ENCODE assay signal across 11 cellular contexts in the genomic region with DNA sequence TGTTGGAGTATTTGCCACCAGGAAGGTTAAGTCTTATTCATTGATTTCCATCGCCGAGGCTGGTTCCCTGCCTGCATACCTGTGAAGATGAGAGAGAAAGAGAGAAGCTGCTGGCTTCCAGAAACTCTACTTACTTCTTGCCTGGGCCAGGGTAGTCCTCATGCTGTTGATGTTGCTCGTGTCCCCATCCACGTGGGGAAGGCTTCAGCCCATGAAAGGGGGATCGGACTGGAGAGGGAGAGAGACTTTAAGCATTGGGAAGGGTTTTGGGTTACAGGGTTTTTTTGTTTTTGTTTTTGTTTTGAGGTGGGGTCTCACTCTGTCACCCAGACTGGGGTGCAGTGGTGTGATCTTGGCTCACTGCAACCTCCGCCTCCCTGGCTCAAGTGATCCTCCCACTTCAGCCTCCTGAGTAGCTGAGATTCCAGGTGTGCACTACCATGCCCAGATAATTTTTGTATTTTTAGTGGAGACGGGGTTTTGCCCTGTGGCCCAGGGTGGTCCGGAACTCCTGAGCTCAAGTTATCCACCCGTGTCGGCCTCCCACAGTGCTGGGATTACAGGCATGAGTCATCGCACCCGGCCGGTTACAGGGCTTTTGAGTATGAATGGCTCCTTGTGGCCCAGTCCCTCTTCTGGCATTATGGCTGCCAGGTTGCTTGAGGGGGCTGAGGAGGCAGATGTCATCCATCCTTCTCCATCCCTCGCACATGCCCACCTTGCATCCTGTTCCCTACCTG. TPM values are rescaled to one million over a fixed set of nuclear protein-coding genes. Genes with fewer than 3 reads are reported as not detected.
DNase-seq lines count a peak whose midpoint lies in the region; ATAC-seq, FAIRE-seq and TF ChIP-seq lines count a peak whose summit lies in the region.
"Had no signal": no experiment of that assay in that cellular context is flagged by ENCODE, and none has a peak within 500 bp of the region (broad histone marks: within the 10 kb centered on the region; RNA-seq: fewer than 3 reads in every experiment).

No MANE protein-coding gene starts in this region.

- peak overlapping the region in 1 of 2 donors; percentile 53 for H3K9ac ChIP-seq in kidney (ENCODE audit: low read length in 2 of 2)

- H3K9me3 ChIP-seq in kidney (ENCODE audit: control insufficient read depth in 1 of 2, low read length in 2 of 2) (no peaks in the 10 kb centered on the region), stomach (no peaks in the 10 kb centered on the region)
- H3K9me3 ChIP-seq: neutrophil had no signal

- FAIRE-seq in kidney (lab: Jason Lieb, UNC): no peak

- WGBS in stomach, 5 donors: 80 to 89% (median 83%) methylated on average over 14 of the region's 14 CpGs

- TF ChIP-seq CTCF in kidney (IDR thresholded peaks at IDR 0.05; ENCODE audit: borderline replicate concordance, extremely low read depth, insufficient read depth): no peak
- no peak for TF ChIP-seq CTCF in stomach (IDR thresholded peaks at IDR 0.05)

- TF ChIP-seq EP300 in stomach (IDR thresholded peaks at IDR 0.05): no peak

- H3K36me3 ChIP-seq in kidney (ENCODE audit: control insufficient read depth in 1 of 2, insufficient read depth in 2 of 2, low read length in 2 of 2) (no peaks in the 10 kb centered on the region), stomach (peaks cover 0 to 9% (median 4%) of the 10 kb centered on the region in 4 donors)
- H3K36me3 ChIP-seq: neutrophil had no signal

- intact Hi-C loops in kidney (cut with DNase I): no loop called here
- intact Hi-C loops in stomach (cut with DNase I; ENCODE audit: low total_unique reads): no loop called here

- H3K27me3 ChIP-seq in stomach: no peaks in the 10 kb centered on the region
- H3K27me3 ChIP-seq: neutrophil had no signal

- ATAC-seq in HG03039 (IDR thresholded peaks at IDR 0.05; ENCODE audit: unreplicated experiment): no peak
- no peak for ATAC-seq in HG02610 (IDR thresholded peaks at IDR 0.05; ENCODE audit: unreplicated experiment)

- H3K27ac ChIP-seq in kidney (ENCODE audit: low read depth in 2 of 2, low read length in 2 of 2) (peak overlapping the region; percentile 87 to 93), stomach (peak overlapping the region; percentile 37 to 89 (median 77))
- H3K27ac ChIP-seq: neutrophil had no signal

- no peak for TF ChIP-seq POLR2A in stomach (IDR thresholded peaks at IDR 0.05)

- H3K4me1 ChIP-seq in kidney (ENCODE audit: control insufficient read depth in 1 of 2, insufficient read depth in 1 of 2, low read depth in 1 of 2, low read length in 2 of 2) (peaks cover 37 to 41% of the 10 kb centered on the region in 2 donors), stomach (peaks cover 40 to 57% (median 49%) of the 10 kb centered on the region in 4 donors)

- peak; percentile 67 for DNase-seq in HCEC 1CT
- DNase-seq in amniotic epithelial cell (ENCODE audit: low read depth): peak; percentile 74
- DNase-seq in kidney: peak; percentile 90
- no peak for DNase-seq in stomach
- no peak for DNase-seq in COR-L47 (lab: John Stamatoyannopoulos, UW)
- DNase-seq in AG08395 (ENCODE audit: low spot score): no peak
- DNase-seq: GF-D8; stimulated activated naive CD4-positive, alpha-beta T cell treated with Interleukin-2 at 50 U/mL for 16 hours had no signal

- H3K4me3 ChIP-seq in kidney (ENCODE audit: low read length in 2 of 2) (no peak overlapping the region), stomach (no peak overlapping the region)

RNA-seq across cellular contexts. Expression of gene ITGB3, which starts 26.6 kb away (rescaled TPM):
- total RNA-seq in kidney (88.8 TPM), stomach (10 to 100 TPM in 3 of 5 donors, 1 to 10 TPM in 1, not detected in 1; 7.1 to 29.8 (median 23.6) TPM)
- polyA plus RNA-seq in kidney (ENCODE audit: insufficient read depth, low read depth, low replicate concordance) (7.1 TPM), stomach (1 to 10 TPM; 1.0 to 3.1 (median 1.7) TPM)

RNA-seq across cellular contexts. Expression of gene EFCAB13, which starts 43.5 kb away (rescaled TPM):
- total RNA-seq in kidney (18.8 TPM), stomach (10 to 100 TPM in 3 of 5 donors, 1 to 10 TPM in 1, under 1 TPM in 1; 0.29 to 27.0 (median 11.2) TPM)
- polyA plus RNA-seq in kidney (ENCODE audit: insufficient read depth, low read depth, low replicate concordance) (2.2 TPM), stomach (1 to 10 TPM in 1 of 3 donors, under 1 TPM in 2; 0.43 to 5.0 (median 0.56) TPM)

Comparison
In these comparisons a context has a peak if more than half of its experiments do, and no peak if none do; other contexts are left out.
1. DNase-seq: peak in HCEC 1CT (single experiment), amniotic epithelial cell (single experiment) and kidney (single experiment); none in stomach (single experiment), COR-L47 (single experiment) and AG08395 (single experiment).